ENCODE assay signal across 1 cellular context in the genomic region with DNA sequence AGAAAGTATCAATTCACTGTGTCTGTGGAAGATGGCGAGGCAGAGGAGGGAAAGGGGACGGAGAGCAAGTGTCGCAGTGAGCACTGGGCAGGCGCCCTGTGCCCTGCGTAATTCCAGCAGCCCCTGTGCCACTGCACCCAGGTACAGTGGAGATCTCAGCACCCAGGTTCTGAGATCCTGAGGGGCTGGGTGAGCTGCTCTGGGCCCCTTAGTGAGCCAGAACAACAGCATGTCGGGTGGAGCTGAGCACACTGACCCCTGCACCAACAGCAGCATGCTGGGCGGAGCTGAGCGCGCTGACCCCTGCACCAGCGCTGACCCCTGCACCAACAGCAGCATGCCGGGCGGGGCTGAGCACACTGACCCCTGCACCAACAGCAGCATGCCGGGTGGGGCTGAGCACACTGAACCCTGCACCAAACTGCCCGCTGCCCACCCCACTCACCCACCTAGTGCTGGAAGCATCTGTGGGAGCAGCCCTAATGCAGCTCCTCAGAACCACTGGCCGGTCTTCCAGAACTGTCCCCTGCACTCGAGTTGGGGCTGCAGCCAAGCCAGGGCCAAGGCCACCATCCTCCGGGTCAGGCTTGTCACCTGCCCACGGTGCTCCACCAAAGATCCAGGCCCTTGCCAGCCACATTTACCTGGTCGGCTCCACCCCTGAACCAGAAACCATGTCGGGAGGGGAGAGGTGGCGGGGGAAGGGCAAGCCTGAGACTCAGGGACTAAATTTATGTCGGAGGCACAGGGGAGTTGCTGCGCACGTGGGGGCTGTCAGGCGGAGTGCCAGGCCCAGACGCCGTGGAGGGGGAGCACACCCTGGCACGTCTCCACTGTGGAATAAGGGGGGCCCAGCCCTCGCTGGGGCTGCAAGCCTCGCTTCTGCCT.
TF ChIP-seq lines count a peak whose summit lies in the region.

No MANE protein-coding gene starts in this region.

TF ChIP-seq in HepG2, 621 proteins besides CTCF, POLR2A, EP300 and RAD21 (continued from another document):
- TF ChIP-seq, protein P1, sequence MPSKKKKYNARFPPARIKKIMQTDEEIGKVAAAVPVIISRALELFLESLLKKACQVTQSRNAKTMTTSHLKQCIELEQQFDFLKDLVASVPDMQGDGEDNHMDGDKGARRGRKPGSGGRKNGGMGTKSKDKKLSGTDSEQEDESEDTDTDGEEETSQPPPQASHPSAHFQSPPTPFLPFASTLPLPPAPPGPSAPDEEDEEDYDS (CRISPR knock-in tag; IDR thresholded peaks at IDR 0.05), result 0 out of 2 replicates have a peak, but pooled peaks have one; percentile 30
- TF ChIP-seq LCORL (IDR thresholded peaks at IDR 0.05), result no peak
- TF ChIP-seq LCORL (CRISPR knock-in tag; IDR thresholded peaks at IDR 0.05), result peak; percentile 87
- no peak for TF ChIP-seq MAZ (IDR thresholded peaks at IDR 0.05; ENCODE audit: borderline replicate concordance, low read depth, low read length)
- peak; percentile 64; the same call in 1 of the 2 replicates for TF ChIP-seq MAZ (CRISPR knock-in tag; IDR thresholded peaks at IDR 0.05; ENCODE audit: low read depth)
- TF ChIP-seq BRD4 (CRISPR knock-in tag; IDR thresholded peaks at IDR 0.05), result no peak; the same call in 1 of the 2 replicates
- peak; percentile 79 for TF ChIP-seq PHF21A (CRISPR knock-in tag; IDR thresholded peaks at IDR 0.05)
- peak; percentile 31; the same call in 1 of the 2 replicates for TF ChIP-seq ZNF790 (CRISPR knock-in tag; IDR thresholded peaks at IDR 0.05; ENCODE audit: borderline replicate concordance)
- TF ChIP-seq GATAD2A (CRISPR knock-in tag; IDR thresholded peaks at IDR 0.05), result peak; percentile 48; the same call in 1 of the 2 replicates
- TF ChIP-seq ZNF10 (CRISPR knock-in tag; IDR thresholded peaks at IDR 0.05; ENCODE audit: borderline replicate concordance, low read depth), result no peak
- TF ChIP-seq REPIN1 (CRISPR knock-in tag; IDR thresholded peaks at IDR 0.05; ENCODE audit: borderline replicate concordance, low read depth), result peak; percentile 27; the same call in 1 of the 2 replicates
